Comparison of ENCODE assay signal across 21 cellular contexts in genomic region chr2:213703699-213704098, GRCh38.
DNase-seq lines count a peak whose midpoint lies in the region; ATAC-seq, FAIRE-seq and TF ChIP-seq lines count a peak whose summit lies in the region.
"Had no signal": no experiment of that assay in that cellular context is flagged by ENCODE, and none has a peak within 500 bp of the region (broad histone marks: within the 10 kb centered on the region; RNA-seq: fewer than 3 reads in every experiment).

No MANE protein-coding gene starts in this region.

- H3K9me3 Mint-ChIP-seq in chondrocyte (ENCODE audit: low read depth) = peaks cover 7% of the 10 kb centered on the region

- ATAC-seq in HepG2 (peak; percentile 44; the same call in 1 of the 3 replicates), right lobe of liver (no peak), HG03460 (IDR thresholded peaks at IDR 0.05; ENCODE audit: unreplicated experiment) (no peak)
- no peak for ATAC-seq in activated CD4-positive, CD25-positive, alpha-beta regulatory T cell treated with anti-CD3 and anti-CD28 coated beads, Interleukin-2, amount 50 U/mL, for 24 hours
- ATAC-seq: A549, HCT116 had no signal

- CTCF ChIA-PET in HepG2 (lab: Yijun Ruan, JAX; ENCODE audit: low intra/inter-chr PET ratio, low total read pairs) = no interaction called here

- DNase-seq in HepG2 (ENCODE audit: low spot score) = no peak
- DNase-seq in right lobe of liver = no peak
- DNase-seq in middle frontal gyrus (ENCODE audit: extremely low spot score, low spot score) = peak; percentile 34
- peak; percentile 9 for DNase-seq in pons (ENCODE audit: low spot score)
- no peak for DNase-seq in chondrocyte (ENCODE audit: low spot score)
- DNase-seq: AML-193; CD4-positive, alpha-beta memory T cell; DMS153; DMS79; GF-D8; GOT3; H7; HFFc6 had no signal

- H3K27me3 ChIP-seq in HepG2 (ENCODE audit: control insufficient read depth in 1 of 2, insufficient read depth in 2 of 2, low read length in 2 of 2) (no peaks in the 10 kb centered on the region), right lobe of liver (no peaks in the 10 kb centered on the region)
- H3K27me3 ChIP-seq: BLaER1 had no signal

- in situ Hi-C loops in HepG2 (cut with HindIII; ENCODE audit: extremely low pct_ligation_motif_present, low pct_unique_long_range_greater_than_20kb) = no loop called here

- no peaks in the 10 kb centered on the region for H3K4me1 Mint-ChIP-seq in chondrocyte (ENCODE audit: low read depth)
- H3K4me1 Mint-ChIP-seq: CD14-positive monocyte; CD4-positive, alpha-beta memory T cell had no signal

- no peaks in the 10 kb centered on the region for H3K36me3 Mint-ChIP-seq in chondrocyte (ENCODE audit: low read depth)
- H3K36me3 Mint-ChIP-seq: CD14-positive monocyte; CD4-positive, alpha-beta memory T cell had no signal

- no peak for TF ChIP-seq CTCF in HepG2 (CRISPR knock-in tag; IDR thresholded peaks at IDR 0.05)
- no peak for TF ChIP-seq CTCF in right lobe of liver (IDR thresholded peaks at IDR 0.05)
- TF ChIP-seq CTCF in chondrocyte (IDR thresholded peaks at IDR 0.05) = no peak

- no peak overlapping the region for H3K9ac ChIP-seq in HepG2 (ENCODE audit: insufficient read depth, low read depth, low read length)
- H3K9ac ChIP-seq: BLaER1 had no signal

- no TSS peak for BruUV-seq in HepG2 (replicated peaks; lab: Mats Ljungman, UMichigan)

- TF ChIP-seq POLR2A in HepG2 (IDR thresholded peaks at IDR 0.05; ENCODE audit: insufficient read depth in 1 of 2, low read depth in 2 of 2, low read length in 2 of 2) (no peak), right lobe of liver (IDR thresholded peaks at IDR 0.05) (no peak)

- H3K79me2 ChIP-seq in HepG2 (ENCODE audit: insufficient read depth, low read length) = no peaks in the 10 kb centered on the region

- H3K27me3 Mint-ChIP-seq in chondrocyte (ENCODE audit: low read depth) = peaks cover 4% of the 10 kb centered on the region
- H3K27me3 Mint-ChIP-seq: CD4-positive, alpha-beta memory T cell had no signal

- TF ChIP-seq EP300 in HepG2 (IDR thresholded peaks at IDR 0.05; ENCODE audit: low read depth in 2 of 2, low read length in 2 of 2) (no peak), HepG2 (CRISPR knock-in tag; IDR thresholded peaks at IDR 0.05; ENCODE audit: borderline replicate concordance) (no peak)

- peaks cover 39% of the 10 kb centered on the region for H3K9me3 ChIP-seq in HepG2 (ENCODE audit: low read length)
- no peaks in the 10 kb centered on the region for H3K9me3 ChIP-seq in right lobe of liver
- H3K9me3 ChIP-seq: A549 had no signal

- 11% methylated on average over 2 of the region's 2 CpGs for WGBS in HepG2 (ENCODE audit: low lambda C conversion rate)
- WGBS in right lobe of liver (ENCODE audit: insufficient coverage, low coverage, low lambda C conversion rate, missing lambda C conversion rate) = 48% methylated on average over 2 of the region's 2 CpGs

- no peak for TF ChIP-seq RAD21 in HepG2 (CRISPR knock-in tag; IDR thresholded peaks at IDR 0.05)

- H3K27ac Mint-ChIP-seq in chondrocyte (ENCODE audit: unreplicated experiment) = no peak overlapping the region
- H3K27ac Mint-ChIP-seq: CD14-positive monocyte; CD4-positive, alpha-beta memory T cell; HFFc6 had no signal

- no peak overlapping the region for H3K4me3 Mint-ChIP-seq in chondrocyte (ENCODE audit: unreplicated experiment)
- H3K4me3 Mint-ChIP-seq: CD14-positive monocyte; CD4-positive, alpha-beta memory T cell; HFFc6 had no signal

- H3K4me3 ChIP-seq in HepG2 (replicated peaks in 1 of 3; ENCODE audit: insufficient read depth in 1 of 3, low read depth in 2 of 3, low read length in 3 of 3) = no peak overlapping the region
- no peak overlapping the region for H3K4me3 ChIP-seq in right lobe of liver
- H3K4me3 ChIP-seq: A549, BLaER1 had no signal

- no peaks in the 10 kb centered on the region for H4K20me1 ChIP-seq in HepG2 (ENCODE audit: insufficient read depth, low read length)
- H4K20me1 ChIP-seq: BLaER1 had no signal

- no peak overlapping the region for H3K4me2 ChIP-seq in HepG2 (ENCODE audit: low read depth, low read length)
- H3K4me2 ChIP-seq: A549, BLaER1 had no signal

- intact Hi-C loops in HepG2 (cut with micrococcal nuclease; ENCODE audit: unreplicated experiment) (no loop called here), right lobe of liver (cut with DNase I) (no loop called here)

- H2AFZ ChIP-seq in HepG2 (ENCODE audit: low read length) = no peak overlapping the region

- no peaks in the 10 kb centered on the region for H3K36me3 ChIP-seq in HepG2 (replicated peaks in 1 of 2; ENCODE audit: control insufficient read depth in 1 of 2, insufficient read depth in 2 of 2, low read length in 2 of 2)
- no peaks in the 10 kb centered on the region for H3K36me3 ChIP-seq in right lobe of liver
- H3K36me3 ChIP-seq: BLaER1 had no signal

- no peaks in the 10 kb centered on the region for H3K4me1 ChIP-seq in HepG2 (ENCODE audit: insufficient read depth, low read length)
- no peaks in the 10 kb centered on the region for H3K4me1 ChIP-seq in right lobe of liver
- H3K4me1 ChIP-seq: A549, BLaER1 had no signal

- no peak overlapping the region for H3K27ac ChIP-seq in HepG2 (ENCODE audit: extremely low read length, insufficient read depth, low read length)
- no peak overlapping the region for H3K27ac ChIP-seq in right lobe of liver
- H3K27ac ChIP-seq: 22Rv1, A549, BLaER1 had no signal

- FAIRE-seq in HepG2 (lab: Jason Lieb, UNC) = no peak
- FAIRE-seq: A549, HTR-8/SVneo had no signal

- POLR2A ChIA-PET in HepG2 (lab: Yijun Ruan, JAX) = no interaction called here

TF ChIP-seq in HepG2, 621 proteins besides CTCF, POLR2A, EP300 and RAD21 (continues in another document):
- TF ChIP-seq KDM6A (CRISPR knock-in tag; IDR thresholded peaks at IDR 0.05; ENCODE audit: low read depth) (no peak), ASH2L (IDR thresholded peaks at IDR 0.05; ENCODE audit: insufficient read length, low read depth, low read length) (no peak), NFKB2 (CRISPR knock-in tag; IDR thresholded peaks at IDR 0.05; ENCODE audit: borderline replicate concordance) (no peak), NCOA5 (CRISPR knock-in tag; IDR thresholded peaks at IDR 0.05) (no peak), ZNF589 (CRISPR knock-in tag; conservative IDR thresholded peaks at IDR 0.05) (no peak), ZNF329 (CRISPR knock-in tag; IDR thresholded peaks at IDR 0.05; ENCODE audit: low read depth) (no peak), ZFP91 (CRISPR knock-in tag; IDR thresholded peaks at IDR 0.05; ENCODE audit: borderline replicate concordance) (no peak), ZBTB7A (CRISPR knock-in tag; IDR thresholded peaks at IDR 0.05) (no peak), GFI1 (CRISPR knock-in tag; IDR thresholded peaks at IDR 0.05; ENCODE audit: borderline replicate concordance) (no peak), ISX (CRISPR knock-in tag; conservative IDR thresholded peaks at IDR 0.05) (no peak), RBAK (CRISPR knock-in tag; IDR thresholded peaks at IDR 0.05) (no peak), MTERF4 (CRISPR knock-in tag; IDR thresholded peaks at IDR 0.05) (no peak), HNF1B (CRISPR knock-in tag; IDR thresholded peaks at IDR 0.05) (no peak), ZNF251 (CRISPR knock-in tag; IDR thresholded peaks at IDR 0.05) (no peak), ZBTB34 (CRISPR knock-in tag; IDR thresholded peaks at IDR 0.05) (no peak)

Comparison
In these comparisons a context has a peak if more than half of its experiments do, and no peak if none do; other contexts are left out.
1. DNase-seq: peak in middle frontal gyrus (single experiment) and pons (single experiment); none in HepG2 (single experiment), right lobe of liver (0 of 3) and chondrocyte (single experiment).